8 cellular contexts compared by ENCODE assay signal in the genomic region with DNA sequence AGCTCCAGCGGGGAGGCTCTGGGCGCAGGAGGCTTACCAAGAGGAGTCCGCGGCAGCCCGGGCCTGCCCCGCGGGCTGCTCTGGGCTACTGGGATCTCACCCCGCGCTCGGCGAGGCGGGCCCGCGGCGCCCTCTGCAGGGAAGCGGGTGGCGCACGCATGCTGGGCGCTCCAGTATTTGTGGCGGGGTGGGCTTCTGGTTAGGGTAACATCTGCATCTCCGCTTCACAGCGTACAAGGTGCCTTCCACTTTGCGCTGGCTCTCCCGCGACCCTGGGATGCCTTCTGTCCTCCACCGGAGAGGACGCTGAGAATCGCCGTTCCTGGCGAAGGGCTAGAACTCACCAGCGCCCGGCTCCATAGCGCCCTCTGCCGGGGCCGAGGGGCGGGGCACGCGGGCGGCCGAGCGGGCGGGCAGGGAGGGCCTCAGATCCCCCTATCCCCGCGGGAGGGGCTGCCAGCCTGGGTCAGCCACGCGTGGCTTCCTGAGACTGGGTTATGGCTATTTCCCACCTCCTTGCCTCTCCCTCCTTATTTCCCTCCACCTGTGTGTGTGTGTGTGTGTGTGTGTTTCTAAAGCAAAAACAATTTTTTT. TPM values are rescaled to one million over a fixed set of nuclear protein-coding genes. Genes with fewer than 3 reads are reported as not detected.
DNase-seq lines count a peak whose midpoint lies in the region; ATAC-seq, FAIRE-seq and TF ChIP-seq lines count a peak whose summit lies in the region.

No MANE protein-coding gene starts in this region.

- ATAC-seq in HCT116, result peak; percentile 93
- ATAC-seq in Right ventricle myocardium inferior, result peak; percentile 95
- ATAC-seq in pancreas, result peak; percentile 94 to 96 (median 94)

- H3K4me3 ChIP-seq in HCT116 (replicated peaks in 1 of 2; ENCODE audit: low read depth in 1 of 2, low read length in 2 of 2), result peak overlapping the region; percentile 47 to 62
- peak overlapping the region; percentile 74 for H3K4me3 ChIP-seq in MG63
- peak overlapping the region; percentile 50 for H3K4me3 ChIP-seq in SJSA1
- H3K4me3 ChIP-seq in pancreas, result peak overlapping the region; percentile 26 to 65 (median 52)
- peak overlapping the region; percentile 51 to 65 for H3K4me3 ChIP-seq in tibial artery

- H3K9me3 Mint-ChIP-seq in activated naive CD4-positive, alpha-beta T cell treated with anti-CD3 and anti-CD28 coated beads, Interleukin-2, amount 10 ng/mL, durations not matched to agents 7 days and 5 days, result no peaks in the 10 kb centered on the region

- peak overlapping the region; percentile 66 for H3K9ac ChIP-seq in HCT116 (ENCODE audit: low read length)

- DNase-seq in GDM1 (lab: John Stamatoyannopoulos, UW) (peak; percentile 81), HCT116 (ENCODE audit: low read depth, low spot score) (peak; percentile 71), MG63 (peak; percentile 85), SJSA1 (ENCODE audit: low read depth in 1 of 2, low spot score in 2 of 2) (peak; percentile 70 to 79), Right ventricle myocardium inferior (ENCODE audit: missing footprints) (peak; percentile 90), pancreas (peak; percentile 61 to 92 (median 80)), tibial artery (peak; percentile 60 to 87)
- DNase-seq in activated naive CD4-positive, alpha-beta T cell treated with anti-CD3 and anti-CD28 coated beads, Interleukin-2, amount 10 ng/mL, durations not matched to agents 7 days and 5 days, result peak; percentile 82

- peak overlapping the region; percentile 87 for H3K4me3 Mint-ChIP-seq in activated naive CD4-positive, alpha-beta T cell treated with anti-CD3 and anti-CD28 coated beads, Interleukin-2, amount 10 ng/mL, durations not matched to agents 7 days and 5 days

- no peak for FAIRE-seq in pancreas (lab: Jason Lieb, UNC)

- no peaks in the 10 kb centered on the region for H3K36me3 ChIP-seq in HCT116 (ENCODE audit: control insufficient read depth in 1 of 2, insufficient read depth in 2 of 2, low read length in 2 of 2)
- H3K36me3 ChIP-seq in MG63, result no peaks in the 10 kb centered on the region
- 0 out of 2 replicates have a peak, but pooled peaks cover 2% of the 10 kb centered on the region for H3K36me3 ChIP-seq in SJSA1
- no peaks in the 10 kb centered on the region for H3K36me3 ChIP-seq in pancreas
- no peaks in the 10 kb centered on the region for H3K36me3 ChIP-seq in tibial artery

- BruUV-seq in HCT116 (replicated peaks; lab: Mats Ljungman, UMichigan), result no TSS peak

- no peaks in the 10 kb centered on the region for H3K36me3 Mint-ChIP-seq in activated naive CD4-positive, alpha-beta T cell treated with anti-CD3 and anti-CD28 coated beads, Interleukin-2, amount 10 ng/mL, durations not matched to agents 7 days and 5 days

- H3K27me3 ChIP-seq in HCT116 (ENCODE audit: insufficient read depth, low read length) (no peaks in the 10 kb centered on the region), MG63 (no peaks in the 10 kb centered on the region), SJSA1 (replicated peaks) (no peaks in the 10 kb centered on the region), pancreas (no peaks in the 10 kb centered on the region), tibial artery (no peaks in the 10 kb centered on the region)

- peaks cover 14% of the 10 kb centered on the region for H3K4me1 Mint-ChIP-seq in activated naive CD4-positive, alpha-beta T cell treated with anti-CD3 and anti-CD28 coated beads, Interleukin-2, amount 10 ng/mL, durations not matched to agents 7 days and 5 days

- no peak for TF ChIP-seq POLR2A in HCT116 (IDR thresholded peaks at IDR 0.05; ENCODE audit: borderline replicate concordance, extremely low read depth, insufficient read depth, insufficient read length)

- RAD21 ChIA-PET in HCT116 (lab: Charles Lee; ENCODE audit: low non-redundant PET in 1 of 2, low total read pairs in 2 of 2, uncharacterized antibody in 2 of 2, unreplicated experiment in 2 of 2), result no interaction called here

- TF ChIP-seq RAD21 in HCT116 (IDR thresholded peaks at IDR 0.05; ENCODE audit: low read depth), result peak; percentile 87

- peak overlapping the region; percentile 91 for H3K27ac ChIP-seq in HCT116 (ENCODE audit: low read depth, low read length)
- H3K27ac ChIP-seq in SJSA1, result peak overlapping the region; percentile 40
- peak overlapping the region in 2 of 4 donors; percentile 67 to 73 for H3K27ac ChIP-seq in pancreas
- H3K27ac ChIP-seq in tibial artery, result peak overlapping the region; percentile 11 to 21

- peak overlapping the region; percentile 84 for H2AFZ ChIP-seq in HCT116 (ENCODE audit: low read depth, low read length, poor library complexity, severe bottlenecking)

- peak overlapping the region; percentile 86 for H3K4me2 ChIP-seq in HCT116 (ENCODE audit: low read length)

- CTCF ChIA-PET in HCT116 (lab: Charles Lee), result interaction anchor here (0.7 to 2.3 kb wide), 11 partner anchors 11 to 493 kb away, joined by 3 to 16 read pairs (median 4); partner anchors contain the start of gene PRKACB
- CTCF ChIA-PET in activated naive CD4-positive, alpha-beta T cell treated with anti-CD3 and anti-CD28 coated beads, Interleukin-2, amount 10 ng/mL, durations not matched to agents 7 days and 5 days (lab: Charles Lee), result interaction anchor here (0.7 to 2.9 kb wide), 26 partner anchors 20 to 479 kb away, joined by 3 to 28 read pairs (median 3); partner anchors contain the start of genes CTBS and SPATA1

- no peaks in the 10 kb centered on the region for H3K9me3 ChIP-seq in HCT116 (ENCODE audit: control insufficient read depth in 1 of 2, insufficient read depth in 1 of 2, low read depth in 1 of 2, low read length in 2 of 2)
- H3K9me3 ChIP-seq in MG63, result 0 out of 2 replicates have a peak, but pooled peaks cover 3% of the 10 kb centered on the region
- H3K9me3 ChIP-seq in SJSA1 (replicated peaks), result no peaks in the 10 kb centered on the region
- no peaks in the 10 kb centered on the region for H3K9me3 ChIP-seq in pancreas
- no peaks in the 10 kb centered on the region for H3K9me3 ChIP-seq in tibial artery

- POLR2A ChIA-PET in HCT116 (lab: Charles Lee), result interaction anchor here (2.3 kb wide), 1 partner anchor 47 kb away, joined by 7 read pairs; the partner anchor contains the start of gene CTBS

- 1% methylated on average over 34 to 46 of the region's 46 CpGs for WGBS in pancreas, 2 donors

- H3K4me1 ChIP-seq in HCT116 (ENCODE audit: control insufficient read depth in 1 of 2, insufficient read depth in 2 of 2, low read length in 2 of 2), result peaks cover 18 to 25% of the 10 kb centered on the region in 2 experiments
- H3K4me1 ChIP-seq in SJSA1 (replicated peaks), result peaks cover 20% of the 10 kb centered on the region
- peaks cover 0 to 10% (median 5%) of the 10 kb centered on the region in 3 donors for H3K4me1 ChIP-seq in pancreas
- peaks cover 0 to 17% (median 9%) of the 10 kb centered on the region in 4 donors for H3K4me1 ChIP-seq in tibial artery

- no peaks in the 10 kb centered on the region for H4K20me1 ChIP-seq in HCT116 (ENCODE audit: insufficient read depth)

- H3K27ac Mint-ChIP-seq in activated naive CD4-positive, alpha-beta T cell treated with anti-CD3 and anti-CD28 coated beads, Interleukin-2, amount 10 ng/mL, durations not matched to agents 7 days and 5 days, result peak overlapping the region; percentile 85

- intact Hi-C loops in HCT116 (cut with micrococcal nuclease), result loop anchor here (2.0 to 10.0 kb wide), 4 partner anchors 114 to 716 kb away; partner anchors contain the start of genes GNG5 and SPATA1
- intact Hi-C loops in Right ventricle myocardium inferior (cut with DNase I), result loop anchor here (2.0 to 5.0 kb wide), 3 partner anchors 46 to 179 kb away; partner anchors contain the start of gene CTBS
- intact Hi-C loops in pancreas (cut with DNase I), result loop anchor here in 2 of 3 donors (10.0 kb wide), 2 partner anchors 54 to 144 kb away; no protein-coding TSS in a partner anchor
- intact Hi-C loops in tibial artery (cut with DNase I; ENCODE audit: low total_unique reads), result no loop called here

- peak; percentile 72 to 99 (median 92) for TF ChIP-seq CTCF in HCT116 (IDR thresholded peaks at IDR 0.05 in 2 of 3, conservative IDR thresholded peaks at IDR 0.05 in 1 of 3; ENCODE audit: borderline replicate concordance in 1 of 3, insufficient read depth in 1 of 3, low read depth in 2 of 3, low read length in 2 of 3)
- TF ChIP-seq CTCF in pancreas (IDR thresholded peaks at IDR 0.05), result peak; percentile 90 to 99 (median 98)
- TF ChIP-seq CTCF in tibial artery (IDR thresholded peaks at IDR 0.05), result peak; percentile 81 to 97

- no peaks in the 10 kb centered on the region for H3K9me2 ChIP-seq in HCT116 (ENCODE audit: insufficient read depth)

- no peaks in the 10 kb centered on the region for H3K79me2 ChIP-seq in HCT116 (ENCODE audit: insufficient read depth, low read length)

- peaks cover 14% of the 10 kb centered on the region for H3K27me3 Mint-ChIP-seq in activated naive CD4-positive, alpha-beta T cell treated with anti-CD3 and anti-CD28 coated beads, Interleukin-2, amount 10 ng/mL, durations not matched to agents 7 days and 5 days

TF ChIP-seq in HCT116, 20 proteins besides CTCF, POLR2A, EP300 and RAD21:
- TF ChIP-seq CBX3 (IDR thresholded peaks at IDR 0.05; ENCODE audit: low read depth) (peak; percentile 53; the same call in 1 of the 2 replicates), POLR2AphosphoS5 (IDR thresholded peaks at IDR 0.05; ENCODE audit: low read depth, low read length) (peak; percentile 49), YY1 (IDR thresholded peaks at IDR 0.05; ENCODE audit: extremely low read depth, insufficient replicate concordance, low read depth, low read length) (peak; percentile 25), ZFX (IDR thresholded peaks at IDR 0.05) (peak; percentile 73), SRF (IDR thresholded peaks at IDR 0.05; ENCODE audit: low read depth) (no peak; the same call in 1 of the 2 replicates), CEBPB (IDR thresholded peaks at IDR 0.05; ENCODE audit: low read depth) (no peak), EGR1 (IDR thresholded peaks at IDR 0.05; ENCODE audit: low read depth) (peak; percentile 46; the same call in 1 of the 2 replicates)
- TF ChIP-seq, protein P1, sequence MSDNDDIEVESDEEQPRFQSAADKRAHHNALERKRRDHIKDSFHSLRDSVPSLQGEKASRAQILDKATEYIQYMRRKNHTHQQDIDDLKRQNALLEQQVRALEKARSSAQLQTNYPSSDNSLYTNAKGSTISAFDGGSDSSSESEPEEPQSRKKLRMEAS (IDR thresholded peaks at IDR 0.05), result peak; percentile 84
TF ChIP-seq in HCT116: peak in this region for 6.

RNA-seq across cellular contexts. Expression of gene CTBS, which starts 46.6 kb away (rescaled TPM):
- total RNA-seq in HCT116 (2021; ENCODE audit: unreplicated experiment) (19.5 TPM), Right ventricle myocardium inferior (6.0 TPM), pancreas (10 to 100 TPM in 5 of 6 donors, 1 to 10 TPM in 1; 8.0 to 15.1 (median 12.8) TPM)
- 8.2 and 9.9 TPM in 2 replicates for polyA plus RNA-seq in HCT116 (2012)
- total RNA-seq in MG63 (2014; rRNA removed; shearing (Covaris generic); ENCODE audit: low replicate concordance), result 6.8 and 7.4 TPM in 2 replicates
- total RNA-seq in SJSA1 (2014; rRNA removed; shearing (Covaris generic)), result 22.2 and 22.9 TPM in 2 replicates
- 10 to 100 TPM in 1 of 2 donors, 1 to 10 TPM in 1; 3.9 to 14.6 TPM for polyA plus RNA-seq in pancreas
